ENCODE assay signal across 9 cellular contexts in the genomic region with DNA sequence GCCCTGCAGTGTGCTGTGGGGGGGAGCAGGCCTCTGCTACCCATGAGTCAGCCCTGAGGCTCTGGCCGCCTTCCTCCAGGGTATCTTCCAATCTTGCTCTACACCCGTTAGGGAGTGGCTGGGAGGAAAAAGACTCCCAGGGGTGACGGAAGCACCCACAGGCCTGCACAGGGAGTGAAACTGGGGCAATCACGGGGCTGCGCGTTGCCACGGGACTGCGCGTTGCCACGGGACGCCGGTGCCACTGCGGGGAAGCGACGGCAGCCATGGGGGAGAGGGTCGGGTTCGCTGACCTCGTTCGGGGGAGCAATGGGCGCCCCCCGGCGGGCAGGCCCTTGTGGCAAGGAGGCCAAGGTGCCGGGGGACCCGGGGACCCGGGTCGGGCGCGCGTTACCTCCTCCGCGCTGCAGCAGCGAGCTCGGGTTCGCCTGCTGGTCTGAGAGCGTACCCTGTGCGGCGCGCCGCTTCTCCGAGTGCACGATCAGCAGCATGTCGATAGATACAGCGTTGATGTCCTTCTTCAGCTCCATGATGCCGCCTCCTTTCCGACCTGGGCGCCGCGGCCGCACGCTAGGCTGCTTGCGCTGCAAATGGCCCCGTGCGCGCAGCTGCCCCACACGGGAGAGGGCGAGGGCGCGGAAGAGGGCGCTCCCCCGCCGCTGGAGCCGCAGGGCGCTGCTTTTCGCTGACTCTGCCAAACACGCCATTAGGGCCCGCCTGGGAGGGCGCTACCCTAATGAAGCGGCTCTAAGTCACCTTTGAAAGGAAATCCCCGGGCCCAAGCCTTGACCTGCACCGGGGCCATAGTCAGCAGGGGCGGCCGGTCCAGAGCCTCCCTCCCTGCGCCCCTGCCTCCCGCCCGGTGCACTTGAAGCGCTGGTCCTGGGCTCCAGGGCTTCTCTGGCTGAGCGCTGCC. TPM values are rescaled to one million over a fixed set of nuclear protein-coding genes. Genes with fewer than 3 reads are reported as not detected.
A peak's percentile ranks its signal among the peaks of the same experiment; 100 is the strongest.
DNase-seq lines count a peak whose midpoint lies in the region; ATAC-seq and TF ChIP-seq lines count a peak whose summit lies in the region.
"Had no signal": no experiment of that assay in that cellular context is flagged by ENCODE, and none has a peak within 500 bp of the region (broad histone marks: within the 10 kb centered on the region; RNA-seq: fewer than 3 reads in every experiment).

A gene with protein sequence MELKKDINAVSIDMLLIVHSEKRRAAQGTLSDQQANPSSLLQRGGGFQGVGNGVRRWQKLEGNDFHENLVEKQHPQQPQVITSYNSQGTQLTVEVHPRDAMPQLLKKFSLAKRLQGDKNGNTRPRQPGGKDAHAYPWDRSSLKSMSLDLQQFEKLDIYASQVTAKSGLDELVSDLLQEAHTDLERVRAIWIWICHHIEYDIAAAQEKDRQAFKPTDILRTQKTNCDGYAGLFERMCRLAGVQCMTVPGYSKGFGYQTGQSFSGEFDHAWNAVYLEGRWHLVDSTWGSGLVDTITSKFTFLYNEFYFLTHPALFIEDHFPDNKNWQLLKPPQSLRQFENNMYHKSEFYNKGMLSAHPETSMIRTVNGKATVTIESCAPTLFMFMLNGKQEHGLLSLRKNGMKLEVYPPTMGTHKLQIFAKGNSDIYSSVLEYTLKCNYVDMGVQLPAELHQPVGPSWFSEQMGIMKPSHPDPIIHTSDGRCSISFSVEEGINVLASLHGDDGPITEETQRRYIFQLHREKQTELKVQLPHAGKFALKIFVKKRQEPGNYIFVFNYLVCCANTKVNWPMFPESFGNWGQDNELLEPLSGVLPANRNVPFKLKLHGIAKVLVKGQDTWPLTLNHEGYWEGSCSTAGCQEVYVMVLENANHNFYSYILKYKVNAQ (minus strand): TSS at position 592 of the 916 bp plus-strand sequence. CDS start 62 bp downstream, at position 530.

- 0 out of 2 replicates have a peak, but pooled peaks cover 7% of the 10 kb centered on the region for H3K4me1 ChIP-seq in HUES64 (ENCODE audit: insufficient read depth, low read length)
- H3K4me1 ChIP-seq in rectal smooth muscle tissue (ENCODE audit: control insufficient read depth, insufficient read depth, low read length), result peaks cover 4% of the 10 kb centered on the region
- H3K4me1 ChIP-seq in CD8-positive, alpha-beta T cell (ENCODE audit: insufficient read depth, low read length), result no peaks in the 10 kb centered on the region

- H3K27me3 ChIP-seq in HUES64 (ENCODE audit: insufficient read depth, low read length) (peaks cover 100% of the 10 kb centered on the region), rectal smooth muscle tissue (ENCODE audit: control insufficient read depth, insufficient read depth, low read length) (peaks cover 2% of the 10 kb centered on the region)
- no peaks in the 10 kb centered on the region for H3K27me3 ChIP-seq in CD8-positive, alpha-beta T cell (ENCODE audit: insufficient read depth, low read length)

- intact Hi-C loops in CD8-positive, alpha-beta T cell (cut with DNase I, micrococcal nuclease), result no loop called here

- ATAC-seq in GM21526 (IDR thresholded peaks at IDR 0.05; ENCODE audit: low FRiP score, unreplicated experiment), result no peak
- no peak for ATAC-seq in CD8-positive, alpha-beta T cell

- peaks cover 2% of the 10 kb centered on the region for H3K4me1 Mint-ChIP-seq in CD8-positive, alpha-beta T cell (ENCODE audit: low read depth)
- H3K4me1 Mint-ChIP-seq: activated naive CD4-positive, alpha-beta T cell treated with anti-CD3 and anti-CD28 coated beads, Interleukin-2, amount 50 U/mL, for 24 hours had no signal

- CTCF ChIA-PET in CD8-positive, alpha-beta T cell (lab: Charles Lee), result no interaction called here

- 4% methylated on average over 77 of the region's 77 CpGs for WGBS in HUES64

- POLR2A ChIA-PET in CD8-positive, alpha-beta T cell (lab: Charles Lee), result no interaction called here

- H3K9me3 ChIP-seq in HUES64 (ENCODE audit: insufficient read depth, low read depth, low read length), result no peaks in the 10 kb centered on the region
- H3K9me3 ChIP-seq in CD8-positive, alpha-beta T cell (ENCODE audit: low read length), result no peaks in the 10 kb centered on the region

- H3K4me3 ChIP-seq in HUES64 (ENCODE audit: low read length) (peak within 1 kb of the TSS; percentile 51), rectal smooth muscle tissue (ENCODE audit: low read length) (peak within 1 kb of the TSS; percentile 47)
- no peak within 1 kb of the TSS for H3K4me3 ChIP-seq in CD8-positive, alpha-beta T cell (ENCODE audit: low read depth, low read length)

- no peak within 1 kb of the TSS for H3K4me3 Mint-ChIP-seq in CD8-positive, alpha-beta T cell
- H3K4me3 Mint-ChIP-seq: activated naive CD4-positive, alpha-beta T cell treated with anti-CD3 and anti-CD28 coated beads, Interleukin-2, amount 50 U/mL, for 24 hours had no signal

- peak; percentile 64 for DNase-seq in AG08395 (ENCODE audit: low spot score)
- peak; percentile 69 for DNase-seq in astrocyte of the hippocampus (ENCODE audit: low read depth, low spot score)
- peak in 43 of 51 donors; percentile 18 to 82 (median 56) for DNase-seq in hypothalamus (lab: John Stamatoyannopoulos, UW)
- DNase-seq in RKO (ENCODE audit: low spot score), result no peak
- DNase-seq in CD8-positive, alpha-beta T cell, result no peak

- H3K9ac ChIP-seq in HUES64 (ENCODE audit: low read depth, low read length) (no peak within 1 kb of the TSS), rectal smooth muscle tissue (ENCODE audit: low read length) (no peak within 1 kb of the TSS)

- H3K27me3 Mint-ChIP-seq in CD8-positive, alpha-beta T cell (ENCODE audit: low read depth), result peaks cover 24% of the 10 kb centered on the region

- H3K27ac ChIP-seq in HUES64 (ENCODE audit: low read depth, low read length) (no peak within 1 kb of the TSS), rectal smooth muscle tissue (ENCODE audit: low read depth, low read length) (peak within 1 kb of the TSS; percentile 78)
- no peak within 1 kb of the TSS for H3K27ac ChIP-seq in CD8-positive, alpha-beta T cell (ENCODE audit: low read depth, low read length)

- no peaks in the 10 kb centered on the region for H3K36me3 ChIP-seq in HUES64 (ENCODE audit: insufficient read depth, low read length)
- no peaks in the 10 kb centered on the region for H3K36me3 ChIP-seq in rectal smooth muscle tissue (ENCODE audit: control insufficient read depth, insufficient read depth, low read length)
- no peaks in the 10 kb centered on the region for H3K36me3 ChIP-seq in CD8-positive, alpha-beta T cell (ENCODE audit: insufficient read depth, low read length)

- no peaks in the 10 kb centered on the region for H3K36me3 Mint-ChIP-seq in CD8-positive, alpha-beta T cell
- H3K36me3 Mint-ChIP-seq: activated naive CD4-positive, alpha-beta T cell treated with anti-CD3 and anti-CD28 coated beads, Interleukin-2, amount 50 U/mL, for 24 hours had no signal

- no peak for TF ChIP-seq CTCF in CD8-positive, alpha-beta T cell (IDR thresholded peaks at IDR 0.05)

- H3K9me3 Mint-ChIP-seq in CD8-positive, alpha-beta T cell, result no peaks in the 10 kb centered on the region
- H3K9me3 Mint-ChIP-seq: activated naive CD4-positive, alpha-beta T cell treated with anti-CD3 and anti-CD28 coated beads, Interleukin-2, amount 50 U/mL, for 24 hours had no signal

- no peak within 1 kb of the TSS for H3K27ac Mint-ChIP-seq in CD8-positive, alpha-beta T cell
- H3K27ac Mint-ChIP-seq: activated naive CD4-positive, alpha-beta T cell treated with anti-CD3 and anti-CD28 coated beads, Interleukin-2, amount 50 U/mL, for 24 hours had no signal

RNA-seq across cellular contexts. Expression of the gene that starts here (rescaled TPM):
- not detected for polyA plus RNA-seq in HUES64 (2013, experiment 1 of 2)
- polyA plus RNA-seq in HUES64 (2013, experiment 2 of 2), result not detected
- not detected for total RNA-seq in CD8-positive, alpha-beta T cell

Comparison
In these comparisons a context has a peak if more than half of its experiments do, and no peak if none do; other contexts are left out.
1. DNase-seq: peak in AG08395 (single experiment), astrocyte of the hippocampus (single experiment) and hypothalamus (43 of 51); none in RKO (single experiment) and CD8-positive, alpha-beta T cell (0 of 7).